8 cellular contexts compared by ENCODE assay signal in genomic region chr5:68288756-68289134, GRCh38.
DNase-seq lines count a peak whose midpoint lies in the region; ATAC-seq and TF ChIP-seq lines count a peak whose summit lies in the region.

No MANE protein-coding gene starts in this region.

- H4K20me1 ChIP-seq in fibroblast of lung (ENCODE audit: control insufficient read depth, extremely low read depth, insufficient read depth, low read length) = no peaks in the 10 kb centered on the region

- H3K9ac ChIP-seq in fibroblast of lung (ENCODE audit: insufficient read depth, low read length) (peak overlapping the region; percentile 51), neuronal stem cell (ENCODE audit: low read depth, low read length, poor library complexity) (peak overlapping the region; percentile 75)

- H3K4me1 ChIP-seq in fibroblast of lung (ENCODE audit: control insufficient read depth, extremely low read depth, insufficient read depth, low read length) (peaks cover 12% of the 10 kb centered on the region), neuronal stem cell (ENCODE audit: control insufficient read depth in 2 of 2, insufficient read depth in 1 of 2, low read depth in 1 of 2, low read length in 2 of 2) (peaks cover 6 to 18% of the 10 kb centered on the region in 2 donors)

- H2AFZ ChIP-seq in fibroblast of lung (ENCODE audit: low read length) (peak overlapping the region; percentile 36), neuronal stem cell (ENCODE audit: low read length) (peak overlapping the region; percentile 93)

- H2AK5ac ChIP-seq in neuronal stem cell (ENCODE audit: low read depth, low read length) = no peak overlapping the region

- H3K9me3 ChIP-seq in fibroblast of lung (ENCODE audit: control insufficient read depth, insufficient read depth, low read depth, low read length) (no peaks in the 10 kb centered on the region), neuronal stem cell (replicated peaks in 1 of 2; ENCODE audit: control insufficient read depth in 2 of 2, insufficient read depth in 1 of 2, low read depth in 1 of 2, low read length in 2 of 2) (no peaks in the 10 kb centered on the region)

- H3K79me2 ChIP-seq in fibroblast of lung (ENCODE audit: control insufficient read depth, insufficient read depth, low read length) = peaks cover 2% of the 10 kb centered on the region

- H3K27me3 ChIP-seq in fibroblast of lung (ENCODE audit: control insufficient read depth, insufficient read depth, low read length) = no peaks in the 10 kb centered on the region
- H3K27me3 ChIP-seq in neuronal stem cell (ENCODE audit: control insufficient read depth in 3 of 3, insufficient read depth in 3 of 3, low read depth in 1 of 3, low read length in 3 of 3) = no peaks in the 10 kb centered on the region

- no peak overlapping the region for H2BK15ac ChIP-seq in neuronal stem cell (ENCODE audit: low read length)

- no peaks in the 10 kb centered on the region for H3K79me1 ChIP-seq in neuronal stem cell (ENCODE audit: low read depth, low read length)

- DNase-seq in SW480 (ENCODE audit: low spot score) (peak; percentile 49), fibroblast of lung (ENCODE audit: low read depth in 2 of 2) (no peak), neuronal stem cell (ENCODE audit: low spot score) (no peak), COR-L47 (lab: John Stamatoyannopoulos, UW) (no peak), OCI-M2 (lab: John Stamatoyannopoulos, UW; ENCODE audit: unreplicated experiment) (no peak)

- no peak overlapping the region for H3K4ac ChIP-seq in neuronal stem cell (ENCODE audit: low read length)

- H3K14ac ChIP-seq in neuronal stem cell (ENCODE audit: low read length) = no peak overlapping the region

- no peak overlapping the region for H2BK12ac ChIP-seq in neuronal stem cell (ENCODE audit: low read length)

- H3K23ac ChIP-seq in neuronal stem cell (ENCODE audit: low read depth, low read length, poor library complexity) = no peak overlapping the region

- peak overlapping the region; percentile 20 for H3K18ac ChIP-seq in neuronal stem cell (ENCODE audit: low read length)

- no peak for TF ChIP-seq CTCF in fibroblast of lung (conservative IDR thresholded peaks at IDR 0.05 in 1 of 2, IDR thresholded peaks at IDR 0.05 in 1 of 2; ENCODE audit: low read depth in 1 of 2, low read length in 2 of 2)

- H3K36me3 ChIP-seq in fibroblast of lung (ENCODE audit: control insufficient read depth, insufficient read depth, low read length) = no peaks in the 10 kb centered on the region
- H3K36me3 ChIP-seq in neuronal stem cell (replicated peaks in 1 of 2; ENCODE audit: control insufficient read depth in 2 of 2, insufficient read depth in 2 of 2, low read length in 2 of 2) = peaks cover 3 to 32% of the 10 kb centered on the region in 2 donors

- no peak overlapping the region for H2BK120ac ChIP-seq in neuronal stem cell (ENCODE audit: low read depth, low read length)

- H3K4me3 ChIP-seq in fibroblast of lung (replicated peaks in 1 of 4; ENCODE audit: control extremely low read depth in 1 of 4, insufficient read depth in 1 of 4, low read depth in 3 of 4, low read length in 4 of 4) (peak overlapping the region; percentile 42 to 60 (median 59)), neuronal stem cell (ENCODE audit: low read length in 2 of 2) (peak overlapping the region; percentile 60 to 83)

- no peak overlapping the region for H4K91ac ChIP-seq in neuronal stem cell (ENCODE audit: low read depth, low read length, poor library complexity)

- H3K4me2 ChIP-seq in fibroblast of lung (ENCODE audit: extremely low read depth, insufficient read depth, low read length) (peak overlapping the region; percentile 94), neuronal stem cell (ENCODE audit: insufficient read depth, low read length, poor library complexity, severe bottlenecking) (peak overlapping the region; percentile 65)

- peak overlapping the region; percentile 69 for H3K27ac ChIP-seq in fibroblast of lung (ENCODE audit: insufficient read depth, low read length)
- no peak overlapping the region for H3K27ac ChIP-seq in neuronal stem cell (replicated peaks; ENCODE audit: low read length)

- no CpG with 5 or more reads among the region's 9 CpGs for WGBS in neuronal stem cell (ENCODE audit: extremely low coverage in 2 of 2, insufficient read length in 2 of 2, insufficient replicate concordance in 1 of 2), 2 donors

- peak; percentile 3 for ATAC-seq in GM18861 (IDR thresholded peaks at IDR 0.05; ENCODE audit: unreplicated experiment)
- ATAC-seq in HG02798 (IDR thresholded peaks at IDR 0.05; ENCODE audit: poor library complexity, unreplicated experiment) = peak; percentile 12
- no peak for ATAC-seq in HG03457 (IDR thresholded peaks at IDR 0.05; ENCODE audit: unreplicated experiment)

- no peak overlapping the region for H2BK5ac ChIP-seq in neuronal stem cell (ENCODE audit: low read length)

- no peak overlapping the region for H4K8ac ChIP-seq in neuronal stem cell (ENCODE audit: low read depth, low read length)
